ENCODE assay signal across 8 cellular contexts in the genomic region with DNA sequence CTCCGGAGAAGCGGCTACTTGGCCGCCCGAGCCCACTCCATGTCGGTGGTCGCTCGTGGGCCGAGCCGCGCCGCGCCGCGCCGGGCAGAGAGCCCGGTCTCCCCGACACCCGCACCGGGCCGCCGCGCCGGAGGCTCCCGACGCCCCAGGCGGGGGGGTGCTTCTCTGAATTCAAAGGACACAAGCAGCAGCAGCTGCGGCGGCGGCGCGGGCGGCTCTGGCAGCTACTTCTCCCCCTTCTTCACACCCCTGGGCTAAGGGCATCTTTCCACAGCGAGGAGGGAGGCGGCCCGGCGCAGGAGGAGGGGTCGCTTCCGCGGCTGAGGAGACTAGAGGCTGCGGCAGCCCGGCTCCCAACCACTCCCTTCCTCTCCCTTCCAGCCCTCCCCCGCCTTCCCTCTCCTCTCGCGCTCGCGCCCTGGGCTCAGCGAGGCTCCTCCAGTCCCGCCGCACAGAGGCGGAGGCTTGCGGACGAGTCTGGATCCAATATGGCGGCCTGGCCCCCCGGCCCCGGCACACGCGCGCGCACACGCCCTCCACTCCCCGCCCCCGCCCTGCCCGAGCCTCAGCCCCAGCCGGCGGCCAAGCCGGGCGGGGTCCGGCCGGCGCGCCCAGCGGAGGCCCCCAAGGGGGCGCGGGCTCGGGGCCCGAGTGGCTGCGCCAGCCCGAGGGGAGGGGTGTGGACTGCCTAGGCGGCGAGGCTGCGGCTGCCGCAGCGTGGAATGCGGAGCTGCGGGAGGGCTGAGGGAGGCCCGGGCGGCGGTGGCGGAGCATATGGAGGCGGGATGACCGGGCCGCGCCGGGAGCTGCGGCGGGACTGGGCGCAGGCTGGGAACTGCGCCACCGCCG. TPM values are rescaled to one million over a fixed set of nuclear protein-coding genes. Genes with fewer than 3 reads are reported as not detected.
DNase-seq lines count a peak whose midpoint lies in the region; ATAC-seq and TF ChIP-seq lines count a peak whose summit lies in the region.

A gene with protein sequence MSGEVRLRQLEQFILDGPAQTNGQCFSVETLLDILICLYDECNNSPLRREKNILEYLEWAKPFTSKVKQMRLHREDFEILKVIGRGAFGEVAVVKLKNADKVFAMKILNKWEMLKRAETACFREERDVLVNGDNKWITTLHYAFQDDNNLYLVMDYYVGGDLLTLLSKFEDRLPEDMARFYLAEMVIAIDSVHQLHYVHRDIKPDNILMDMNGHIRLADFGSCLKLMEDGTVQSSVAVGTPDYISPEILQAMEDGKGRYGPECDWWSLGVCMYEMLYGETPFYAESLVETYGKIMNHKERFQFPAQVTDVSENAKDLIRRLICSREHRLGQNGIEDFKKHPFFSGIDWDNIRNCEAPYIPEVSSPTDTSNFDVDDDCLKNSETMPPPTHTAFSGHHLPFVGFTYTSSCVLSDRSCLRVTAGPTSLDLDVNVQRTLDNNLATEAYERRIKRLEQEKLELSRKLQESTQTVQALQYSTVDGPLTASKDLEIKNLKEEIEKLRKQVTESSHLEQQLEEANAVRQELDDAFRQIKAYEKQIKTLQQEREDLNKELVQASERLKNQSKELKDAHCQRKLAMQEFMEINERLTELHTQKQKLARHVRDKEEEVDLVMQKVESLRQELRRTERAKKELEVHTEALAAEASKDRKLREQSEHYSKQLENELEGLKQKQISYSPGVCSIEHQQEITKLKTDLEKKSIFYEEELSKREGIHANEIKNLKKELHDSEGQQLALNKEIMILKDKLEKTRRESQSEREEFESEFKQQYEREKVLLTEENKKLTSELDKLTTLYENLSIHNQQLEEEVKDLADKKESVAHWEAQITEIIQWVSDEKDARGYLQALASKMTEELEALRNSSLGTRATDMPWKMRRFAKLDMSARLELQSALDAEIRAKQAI (N-terminal part only) (minus strand): TSS at position 490 of the 849 bp plus-strand sequence. CDS start 1,310 bp downstream, outside the sequence.

- TF ChIP-seq CTCF in CD8-positive, alpha-beta T cell (IDR thresholded peaks at IDR 0.05) = no peak
- TF ChIP-seq CTCF in WERI-Rb-1 (IDR thresholded peaks at IDR 0.05; ENCODE audit: low read depth, low read length) = no peak

- H3K4me3 Mint-ChIP-seq in CD8-positive, alpha-beta T cell = peak within 1 kb of the TSS; percentile 78

- intact Hi-C loops in CD8-positive, alpha-beta T cell (cut with DNase I, micrococcal nuclease) = no loop called here

- no peaks in the 10 kb centered on the region for H3K36me3 Mint-ChIP-seq in CD8-positive, alpha-beta T cell

- POLR2A ChIA-PET in CD8-positive, alpha-beta T cell (lab: Charles Lee) = no interaction called here

- peak; percentile 67 for ATAC-seq in CD8-positive, alpha-beta T cell
- ATAC-seq in GM21786 (IDR thresholded peaks at IDR 0.05; ENCODE audit: unreplicated experiment) = peak; percentile 35
- ATAC-seq in HG03521 (IDR thresholded peaks at IDR 0.05; ENCODE audit: unreplicated experiment) = no peak

- no peak within 1 kb of the TSS for H3K27ac Mint-ChIP-seq in CD8-positive, alpha-beta T cell

- peak in 3 of 7 experiments; percentile 3 to 49 (median 10) for DNase-seq in CD8-positive, alpha-beta T cell
- DNase-seq in NCI-H187 treated with DMSO at 0.1 percent for 48 hours (lab: John Stamatoyannopoulos, UW) (peak; percentile 48), WERI-Rb-1 (peak; percentile 84), dedifferentiated amniotic fluid mesenchymal stem cell (ENCODE audit: extremely low spot score) (peak; percentile 84), kidney tubule cell (ENCODE audit: low spot score) (peak; percentile 91)
- DNase-seq in stimulated activated CD4-positive, alpha-beta T cell treated with anti-CD3 and anti-CD28 coated beads, Interleukin-12 subunit alpha, Interleukin-12 subunit beta, amount 100 ng/mL, for 4 hours = peak; percentile 27

- H3K4me1 ChIP-seq in CD8-positive, alpha-beta T cell (ENCODE audit: insufficient read depth, low read length) = peaks cover 9% of the 10 kb centered on the region

- peaks cover 32% of the 10 kb centered on the region for H3K27me3 ChIP-seq in CD8-positive, alpha-beta T cell (ENCODE audit: insufficient read depth, low read length)
- H3K27me3 ChIP-seq in WERI-Rb-1 (ENCODE audit: insufficient read depth, low read depth, severe bottlenecking) = no peaks in the 10 kb centered on the region

- H3K9me3 Mint-ChIP-seq in CD8-positive, alpha-beta T cell = no peaks in the 10 kb centered on the region

- peak within 1 kb of the TSS; percentile 55 for H3K4me3 ChIP-seq in CD8-positive, alpha-beta T cell (ENCODE audit: low read depth, low read length)
- H3K4me3 ChIP-seq in WERI-Rb-1 (ENCODE audit: low read depth, low read length) = peak within 1 kb of the TSS; percentile 72

- CTCF ChIA-PET in CD8-positive, alpha-beta T cell (lab: Charles Lee) = no interaction called here

- H3K9me3 ChIP-seq in CD8-positive, alpha-beta T cell (ENCODE audit: low read length) = peaks cover 3% of the 10 kb centered on the region
- H3K9me3 ChIP-seq in WERI-Rb-1 (ENCODE audit: severe bottlenecking) = no peaks in the 10 kb centered on the region

- H3K27ac ChIP-seq in CD8-positive, alpha-beta T cell (ENCODE audit: low read depth, low read length) = no peak within 1 kb of the TSS
- peak within 1 kb of the TSS; percentile 92 for H3K27ac ChIP-seq in WERI-Rb-1

- no peaks in the 10 kb centered on the region for H3K36me3 ChIP-seq in CD8-positive, alpha-beta T cell (ENCODE audit: insufficient read depth, low read length)
- H3K36me3 ChIP-seq in WERI-Rb-1 = no peaks in the 10 kb centered on the region

- peaks cover 7% of the 10 kb centered on the region for H3K4me1 Mint-ChIP-seq in CD8-positive, alpha-beta T cell (ENCODE audit: low read depth)

- peaks cover 51% of the 10 kb centered on the region for H3K27me3 Mint-ChIP-seq in CD8-positive, alpha-beta T cell (ENCODE audit: low read depth)

RNA-seq across cellular contexts. Expression of the gene that starts here (rescaled TPM):
- total RNA-seq in CD8-positive, alpha-beta T cell = under 1 TPM; 0.08 to 0.28 TPM

Comparison
In these comparisons a context has a peak if more than half of its experiments do, and no peak if none do; other contexts are left out.
1. Peak in ATAC-seq and H3K4me3 ChIP-seq in CD8-positive, alpha-beta T cell; RNA of the gene not detected or under 1 TPM.